In the genomic region with DNA sequence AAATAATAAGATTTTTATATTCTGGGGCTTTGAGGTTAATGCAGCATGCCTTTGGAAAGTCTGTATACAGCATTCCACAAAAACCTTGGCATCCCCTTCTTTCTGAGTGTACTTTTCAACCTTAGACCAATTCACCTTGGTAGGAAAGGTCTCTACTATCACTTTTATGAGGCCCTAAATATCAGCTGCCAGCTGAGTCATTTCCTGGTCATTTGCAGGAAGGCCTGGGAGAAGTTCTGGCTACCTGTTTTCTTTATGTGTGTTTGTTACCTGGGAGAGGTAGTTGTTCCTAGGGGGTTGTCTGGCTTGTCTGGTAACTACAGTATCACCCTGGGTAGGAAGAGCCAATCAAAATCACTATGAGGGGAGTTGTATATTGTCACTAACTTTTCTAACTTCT, we compare ENCODE assay signal across 27 cellular contexts. TPM values are rescaled to one million over a fixed set of nuclear protein-coding genes. Genes with fewer than 3 reads are reported as not detected.
DNase-seq lines count a peak whose midpoint lies in the region; ATAC-seq and TF ChIP-seq lines count a peak whose summit lies in the region.
"Had no signal": no experiment of that assay in that cellular context is flagged by ENCODE, and none has a peak within 500 bp of the region (broad histone marks: within the 10 kb centered on the region; RNA-seq: fewer than 3 reads in every experiment).

No MANE protein-coding gene starts in this region.

- H3K23ac ChIP-seq in trophoblast cell (ENCODE audit: low read length): no peak overlapping the region

- H3K18ac ChIP-seq in trophoblast cell (ENCODE audit: low read length): no peak overlapping the region

- no TSS peak for BruUV-seq in PC-3 (replicated peaks; lab: Mats Ljungman, UMichigan)

- H2AFZ ChIP-seq in PC-3 (ENCODE audit: low read length) (no peak overlapping the region), trophoblast cell (ENCODE audit: insufficient read depth, low read length, poor library complexity) (no peak overlapping the region)
- H2AFZ ChIP-seq: GM23248 had no signal

- no peaks in the 10 kb centered on the region for H3K79me2 ChIP-seq in PC-3 (ENCODE audit: low read length)
- no peaks in the 10 kb centered on the region for H3K79me2 ChIP-seq in trophoblast cell (ENCODE audit: control insufficient read depth, insufficient read depth, low read length, poor library complexity)

- H2BK12ac ChIP-seq in trophoblast cell (ENCODE audit: low read length): no peak overlapping the region

- no peaks in the 10 kb centered on the region for H3F3A ChIP-seq in PC-3 (ENCODE audit: low read length, unreplicated experiment)

- no peak overlapping the region for H4K12ac ChIP-seq in trophoblast cell (ENCODE audit: low read depth, low read length)

- H3K4ac ChIP-seq in trophoblast cell (ENCODE audit: low read depth, low read length): no peak overlapping the region

- peaks cover 17% of the 10 kb centered on the region for H3K79me1 ChIP-seq in trophoblast cell (ENCODE audit: low read length)

- H3K4me3 ChIP-seq in H7 (ENCODE audit: insufficient read depth, low read depth, low read length): no peak overlapping the region
- H3K4me3 ChIP-seq in PC-3 (ENCODE audit: low read length): no peak overlapping the region
- no peak overlapping the region for H3K4me3 ChIP-seq in epithelial cell of esophagus (ENCODE audit: low read length)
- H3K4me3 ChIP-seq in trophoblast cell (ENCODE audit: low read depth, low read length): no peak overlapping the region
- H3K4me3 ChIP-seq in gastroesophageal sphincter: no peak overlapping the region
- H3K4me3 ChIP-seq: GM23248 had no signal

- peak overlapping the region; percentile 49 for H3K4me2 ChIP-seq in PC-3 (ENCODE audit: low read length)
- H3K4me2 ChIP-seq in trophoblast cell (ENCODE audit: low read length): no peak overlapping the region

- H2AK5ac ChIP-seq in trophoblast cell (ENCODE audit: low read length): no peak overlapping the region

- H3K4me1 ChIP-seq in PC-3 (ENCODE audit: insufficient read depth, low read length): peaks cover 14% of the 10 kb centered on the region
- peaks cover 6 to 10% of the 10 kb centered on the region in 2 experiments for H3K4me1 ChIP-seq in trophoblast cell (ENCODE audit: control insufficient read depth in 1 of 2, insufficient read depth in 2 of 2, low read length in 2 of 2)
- H3K4me1 ChIP-seq in gastroesophageal sphincter: no peaks in the 10 kb centered on the region

- H3K27me3 ChIP-seq in H7 (ENCODE audit: control insufficient read depth, insufficient read depth, low read length): no peaks in the 10 kb centered on the region
- H3K27me3 ChIP-seq in PC-3 (ENCODE audit: low read length): no peaks in the 10 kb centered on the region
- no peaks in the 10 kb centered on the region for H3K27me3 ChIP-seq in trophoblast cell (ENCODE audit: insufficient read depth, low read length)
- no peaks in the 10 kb centered on the region for H3K27me3 ChIP-seq in gastroesophageal sphincter
- H3K27me3 ChIP-seq: brain microvascular endothelial cell had no signal

- no peak overlapping the region for H3K14ac ChIP-seq in trophoblast cell (ENCODE audit: low read length)

- POLR2A ChIA-PET in PC-3 (lab: Charles Lee; ENCODE audit: unreplicated experiment): no interaction called here

- no peaks in the 10 kb centered on the region for H3K9me2 ChIP-seq in PC-3 (replicated peaks; ENCODE audit: low read length)

- H2BK5ac ChIP-seq in trophoblast cell (ENCODE audit: low read depth, low read length, poor library complexity): no peak overlapping the region

- H3K9ac ChIP-seq in PC-3 (ENCODE audit: low read length) (no peak overlapping the region), trophoblast cell (ENCODE audit: low read length) (no peak overlapping the region)
- H3K9ac ChIP-seq: GM23248 had no signal

- no peak overlapping the region for H4K8ac ChIP-seq in trophoblast cell (ENCODE audit: low read depth, low read length)

- peak; percentile 10 for DNase-seq in H7
- peak; percentile 95 for DNase-seq in PC-3
- DNase-seq in epithelial cell of esophagus (ENCODE audit: low read depth): peak; percentile 67
- DNase-seq in trophoblast cell: peak; percentile 11 to 49
- DNase-seq in pons (ENCODE audit: low spot score): no peak
- DNase-seq in NOMO-1 (lab: John Stamatoyannopoulos, UW; ENCODE audit: unreplicated experiment in 2 of 2): no peak
- DNase-seq: activated CD4-positive, alpha-beta T cell treated with anti-CD3 and anti-CD28 coated beads, Interleukin-2, amount 10 ng/mL, durations not matched to agents 7 days and 5 days; activated CD8-positive, alpha-beta memory T cell treated with anti-CD3 and anti-CD28 coated beads, Interleukin-2, amount 50 U/mL, for 48 hours; activated effector memory CD4-positive, alpha-beta T cell treated with anti-CD3 and anti-CD28 coated beads, Interleukin-2, amount 50 U/mL, for 16 hours; brain microvascular endothelial cell; CD4-positive, CD25-positive, alpha-beta regulatory T cell; DMS79; GM23248; left ventricle myocardium superior; NCI-H1417 treated with DMSO at 0.1 percent for 48 hours; NCI-H2107; NCI-H510A treated with DMSO at 0.1 percent for 48 hours; stimulated activated CD4-positive, alpha-beta T cell treated with anti-CD3 and anti-CD28 coated beads, Interleukin-4, amount 100 ng/mL, for 24 hours; stimulated activated naive CD8-positive, alpha-beta T cell treated with anti-CD3 and anti-CD28 coated beads, Interleukin-15, amount 100 ng/mL, for 72 hours; T-cell had no signal

- no peak overlapping the region for H4K91ac ChIP-seq in trophoblast cell (ENCODE audit: low read depth, low read length)

- no peak overlapping the region for H2BK120ac ChIP-seq in trophoblast cell (ENCODE audit: insufficient read depth, low read length, poor library complexity)

- TF ChIP-seq CTCF in PC-3 (conservative IDR thresholded peaks at IDR 0.05; ENCODE audit: low read depth, low read length) (no peak), epithelial cell of esophagus (IDR thresholded peaks at IDR 0.05; ENCODE audit: insufficient read depth, low read depth, low read length, missing control alignments) (no peak), gastroesophageal sphincter (IDR thresholded peaks at IDR 0.05) (no peak)

- ATAC-seq in PC-3 (peak; percentile 96), HG02588 (IDR thresholded peaks at IDR 0.05; ENCODE audit: unreplicated experiment) (no peak), gastroesophageal sphincter (no peak)
- ATAC-seq: left ventricle myocardium superior; Right ventricle myocardium inferior; stimulated activated naive CD8-positive, alpha-beta T cell treated with anti-CD3 and anti-CD28 coated beads, Interleukin-15, amount 100 ng/mL, for 72 hours; T-cell had no signal

- no peak for TF ChIP-seq POLR2A in gastroesophageal sphincter (IDR thresholded peaks at IDR 0.05)

- H3K27ac ChIP-seq in PC-3 (ENCODE audit: low read length) (peak overlapping the region; percentile 55), trophoblast cell (ENCODE audit: low read depth, low read length) (peak overlapping the region; percentile 85), gastroesophageal sphincter (no peak overlapping the region)
- H3K27ac ChIP-seq: brain microvascular endothelial cell, GM23248 had no signal

- H3K36me3 ChIP-seq in H7 (replicated peaks; ENCODE audit: control insufficient read depth, insufficient read depth, low read length) (no peaks in the 10 kb centered on the region), PC-3 (ENCODE audit: low read depth, low read length) (no peaks in the 10 kb centered on the region), trophoblast cell (ENCODE audit: control insufficient read depth in 1 of 2, insufficient read depth in 2 of 2, low read length in 2 of 2) (no peaks in the 10 kb centered on the region), gastroesophageal sphincter (no peaks in the 10 kb centered on the region)
- H3K36me3 ChIP-seq: brain microvascular endothelial cell had no signal

- no peaks in the 10 kb centered on the region for H3K9me3 ChIP-seq in PC-3 (ENCODE audit: low read length)
- peaks cover under 1% of the 10 kb centered on the region for H3K9me3 ChIP-seq in trophoblast cell (ENCODE audit: insufficient read depth, low read depth, low read length)
- H3K9me3 ChIP-seq in gastroesophageal sphincter: no peaks in the 10 kb centered on the region

- no peak for TF ChIP-seq EP300 in gastroesophageal sphincter (IDR thresholded peaks at IDR 0.05)

- no peaks in the 10 kb centered on the region for H4K20me1 ChIP-seq in PC-3 (ENCODE audit: low read length)

- CTCF ChIA-PET in PC-3 (lab: Charles Lee): no interaction called here

- intact Hi-C loops in PC-3 (cut with micrococcal nuclease): loop anchor here (1.0 to 5.0 kb wide), 4 partner anchors 28 to 868 kb away; no protein-coding TSS in a partner anchor

RNA-seq across cellular contexts. Expression of gene SPAM1, which starts 4.1 kb away (rescaled TPM):
- total RNA-seq in H7 (2014; rRNA removed; shearing (Covaris generic)): not detected in 2 replicates
- total RNA-seq in PC-3 (2014; rRNA removed) (not detected in 2 replicates), gastroesophageal sphincter (not detected)
- 0.34 and 0.39 TPM in 2 replicates for polyA plus RNA-seq in trophoblast cell (2013)
- total RNA-seq: activated CD4-positive, alpha-beta T cell treated with anti-CD3 and anti-CD28 coated beads, Interleukin-2, amount 10 ng/mL, durations not matched to agents 7 days and 5 days; CD4-positive, CD25-positive, alpha-beta regulatory T cell; frontal cortex; GM23248; left ventricle myocardium superior; LHCN-M2; pulmonary artery endothelial cell; Right ventricle myocardium inferior; T-cell had no signal
- polyA plus RNA-seq: CD4-positive, CD25-positive, alpha-beta regulatory T cell; esophagus; GM23248 had no signal

Comparison
In these comparisons a context has a peak if more than half of its experiments do, and no peak if none do; other contexts are left out.
1. DNase-seq: peak in H7 (single experiment), PC-3 (single experiment), epithelial cell of esophagus (single experiment) and trophoblast cell (2 of 2); none in pons (single experiment) and NOMO-1 (0 of 2).
2. H3K27ac ChIP-seq: peak in PC-3 (single experiment) and trophoblast cell (single experiment); none in gastroesophageal sphincter (0 of 4).